Comparison of ENCODE assay signal across 22 cellular contexts in the genomic region with DNA sequence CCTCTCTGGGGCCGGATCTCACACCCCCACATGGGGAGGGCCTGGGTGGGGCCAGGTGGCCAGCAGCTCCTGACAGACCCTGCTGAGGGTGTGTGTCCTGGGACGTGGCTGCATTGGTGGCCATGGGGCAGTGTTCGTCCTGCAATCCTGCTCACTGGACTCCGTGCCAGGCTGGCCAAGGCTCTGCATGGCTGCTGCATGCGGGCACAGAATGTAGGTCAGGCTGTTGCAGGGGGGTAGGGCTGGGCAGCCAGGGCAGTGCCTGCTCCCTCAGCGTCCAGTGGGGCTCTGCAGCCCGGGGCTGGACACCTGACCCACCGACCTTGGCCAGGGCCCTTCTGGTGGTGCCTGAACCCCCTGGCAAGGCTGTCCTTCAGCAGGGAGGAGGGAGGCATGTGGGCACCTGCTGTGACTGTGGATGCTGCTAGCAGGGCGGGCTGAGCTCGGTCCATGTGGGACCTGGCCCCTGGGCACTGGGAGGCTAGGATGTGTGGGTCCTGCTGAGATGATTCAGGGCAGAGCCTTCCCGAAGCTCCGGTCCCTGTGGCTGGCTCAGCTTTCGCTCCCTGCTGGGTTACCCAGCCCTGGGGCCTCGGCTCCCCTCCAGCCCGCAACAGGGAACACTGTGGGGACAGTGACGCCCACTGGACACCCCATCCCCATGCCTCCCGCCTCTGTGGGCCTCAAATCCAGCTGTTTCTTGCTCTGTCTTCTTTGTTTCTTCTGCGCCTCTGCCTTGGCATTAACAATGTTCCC. TPM values are rescaled to one million over a fixed set of nuclear protein-coding genes. Genes with fewer than 3 reads are reported as not detected.
A peak's percentile ranks its signal among the peaks of the same experiment; 100 is the strongest.
DNase-seq lines count a peak whose midpoint lies in the region; FAIRE-seq and TF ChIP-seq lines count a peak whose summit lies in the region.
"Had no signal": no experiment of that assay in that cellular context is flagged by ENCODE, and none has a peak within 500 bp of the region (broad histone marks: within the 10 kb centered on the region; RNA-seq: fewer than 3 reads in every experiment).

No MANE protein-coding gene starts in this region.

- no peak overlapping the region for H4K5ac ChIP-seq in H1 (ENCODE audit: insufficient read length, low read depth, low read length)

- FAIRE-seq in H1 (lab: Jason Lieb, UNC): no peak
- FAIRE-seq: G401.6, GM12892, K562 had no signal

- TF ChIP-seq CTCF in HEK293 (tag by site-specific recombination; IDR thresholded peaks at IDR 0.05) (no peak), adrenal gland (IDR thresholded peaks at IDR 0.05) (no peak), H1 (IDR thresholded peaks at IDR 0.05; ENCODE audit: control extremely low read depth in 1 of 3, insufficient read depth in 1 of 3, low read depth in 1 of 3, low read length in 3 of 3) (no peak)

- intact Hi-C loops in adrenal gland (cut with DNase I): loop anchor here in 1 of 2 donors (5.0 kb wide), 1 partner anchor 71 kb away; a partner anchor contains a TSS

- no peaks in the 10 kb centered on the region for H4K20me1 ChIP-seq in H1 (replicated peaks in 1 of 2; ENCODE audit: control insufficient read depth in 1 of 2, insufficient read depth in 2 of 2, low read length in 2 of 2)

- H3K23ac ChIP-seq in H1 (ENCODE audit: insufficient read length): no peak overlapping the region

- POLR2A ChIA-PET in HEK293 (lab: Yijun Ruan, JAX): no interaction called here
- POLR2A ChIA-PET in H1 (lab: Charles Lee; ENCODE audit: partially characterized antibody): interaction anchor here (1.7 kb wide), 1 partner anchor 52 kb away, joined by 3 read pairs; no protein-coding TSS in a partner anchor
- POLR2A ChIA-PET in activated CD4-positive, alpha-beta T cell treated with anti-CD3 and anti-CD28 coated beads, Interleukin-2, amount 10 ng/mL, durations not matched to agents 7 days and 5 days (lab: Charles Lee): no interaction called here

- H3K9me3 Mint-ChIP-seq in activated CD4-positive, alpha-beta T cell treated with anti-CD3 and anti-CD28 coated beads, Interleukin-2, amount 10 ng/mL, durations not matched to agents 7 days and 5 days: no peaks in the 10 kb centered on the region
- H3K9me3 Mint-ChIP-seq: CD8-positive, alpha-beta T cell had no signal

- H3K4ac ChIP-seq in H1 (replicated peaks; ENCODE audit: insufficient read length, low read depth, low read length): no peak overlapping the region

- no peak overlapping the region for H3K27ac ChIP-seq in HEK293 (ENCODE audit: extremely low read depth, low read depth, low read length)
- no peak overlapping the region for H3K27ac ChIP-seq in adrenal gland
- no peak overlapping the region for H3K27ac ChIP-seq in H1 (ENCODE audit: low read depth, low read length)
- peak overlapping the region; percentile 86 for H3K27ac ChIP-seq in substantia nigra (ENCODE audit: low read depth, low read length, poor library complexity, severe bottlenecking)
- H3K27ac ChIP-seq: GM23248 had no signal

- H3K14ac ChIP-seq in H1 (ENCODE audit: insufficient read length): no peak overlapping the region

- TF ChIP-seq POLR2A in adrenal gland (IDR thresholded peaks at IDR 0.05) (no peak), H1 (IDR thresholded peaks at IDR 0.05; ENCODE audit: control extremely low read depth in 1 of 2, low read depth in 2 of 2, low read length in 2 of 2) (no peak)

- no peak for TF ChIP-seq EP300 in H1 (IDR thresholded peaks at IDR 0.05; ENCODE audit: borderline replicate concordance in 1 of 2, low read depth in 2 of 2, low read length in 2 of 2)

- CTCF ChIA-PET in HEK293 (lab: Yijun Ruan, JAX): no interaction called here
- CTCF ChIA-PET in H1 (lab: Charles Lee; ENCODE audit: partially characterized antibody): interaction anchor here (0.7 to 2.3 kb wide), 8 partner anchors 9 to 101 kb away, joined by 3 to 8 read pairs (median 5); no protein-coding TSS in a partner anchor
- CTCF ChIA-PET in activated CD4-positive, alpha-beta T cell treated with anti-CD3 and anti-CD28 coated beads, Interleukin-2, amount 10 ng/mL, durations not matched to agents 7 days and 5 days (lab: Charles Lee): interaction anchor here (0.8 to 0.9 kb wide), 2 partner anchors 10 to 266 kb away, joined by 3 read pairs; a partner anchor contains a TSS

- no peak overlapping the region for H2BK12ac ChIP-seq in H1 (ENCODE audit: low read depth, low read length)

- H4K91ac ChIP-seq in H1 (replicated peaks; ENCODE audit: insufficient read length, low read length): no peak overlapping the region

- H3K23me2 ChIP-seq in H1 (ENCODE audit: low read depth, low read length): no peaks in the 10 kb centered on the region

- H3K4me1 Mint-ChIP-seq in activated CD4-positive, alpha-beta T cell treated with anti-CD3 and anti-CD28 coated beads, Interleukin-2, amount 10 ng/mL, durations not matched to agents 7 days and 5 days: no peaks in the 10 kb centered on the region

- no peaks in the 10 kb centered on the region for H3K27me3 Mint-ChIP-seq in activated CD4-positive, alpha-beta T cell treated with anti-CD3 and anti-CD28 coated beads, Interleukin-2, amount 10 ng/mL, durations not matched to agents 7 days and 5 days

- no peak overlapping the region for H2BK20ac ChIP-seq in H1 (ENCODE audit: low read length)

- peak overlapping the region; percentile 79; the same call in 1 of the 2 replicates for H4K8ac ChIP-seq in H1 (ENCODE audit: extremely low read depth, insufficient read depth, low read length)

- no peak overlapping the region for H3K18ac ChIP-seq in H1 (ENCODE audit: extremely low read depth, low read length)

- no peaks in the 10 kb centered on the region for H3K79me1 ChIP-seq in H1 (ENCODE audit: low read depth, low read length)

- no peak overlapping the region; the same call in 1 of the 2 replicates for H2BK5ac ChIP-seq in H1 (ENCODE audit: low read depth, low read length)

- no peaks in the 10 kb centered on the region for H3K9me3 ChIP-seq in HEK293 (ENCODE audit: control insufficient read depth, insufficient read depth, low read depth, low read length)
- no peaks in the 10 kb centered on the region for H3K9me3 ChIP-seq in adrenal gland (replicated peaks in 1 of 3)
- H3K9me3 ChIP-seq in H1 (ENCODE audit: insufficient read depth in 2 of 2, low read depth in 1 of 2, low read length in 1 of 2): no peaks in the 10 kb centered on the region
- H3K9me3 ChIP-seq: HAP-1, MG63 had no signal

- no peak overlapping the region for H2BK15ac ChIP-seq in H1 (ENCODE audit: low read length)

- H3K4me2 ChIP-seq in H1 (ENCODE audit: insufficient read depth in 1 of 2, low read depth in 2 of 2, low read length in 2 of 2): no peak overlapping the region

- H3K4me3 Mint-ChIP-seq in activated CD4-positive, alpha-beta T cell treated with anti-CD3 and anti-CD28 coated beads, Interleukin-2, amount 10 ng/mL, durations not matched to agents 7 days and 5 days: no peak overlapping the region
- H3K4me3 Mint-ChIP-seq: CD8-positive, alpha-beta T cell had no signal

- H3K27me3 ChIP-seq in adrenal gland (peaks cover 29% of the 10 kb centered on the region), H1 (replicated peaks in 1 of 4; ENCODE audit: control insufficient read depth in 3 of 4, extremely low read depth in 1 of 4, insufficient read depth in 3 of 4, low read length in 3 of 4) (no peaks in the 10 kb centered on the region; a peak in 1 of 7 replicates)
- H3K27me3 ChIP-seq: MG63 had no signal

- H3K4me3 ChIP-seq in HEK293 (ENCODE audit: low read depth, low read length) (no peak overlapping the region), adrenal gland (no peak overlapping the region), H1 (ENCODE audit: extremely low read depth in 1 of 4, insufficient read depth in 2 of 4, low read depth in 3 of 4, low read length in 4 of 4) (no peak overlapping the region)
- H3K4me3 ChIP-seq: GM23248, HAP-1, K562, MG63 had no signal

- no peak overlapping the region for H2AK5ac ChIP-seq in H1 (ENCODE audit: low read depth, low read length)

- no peak overlapping the region for H3K56ac ChIP-seq in H1 (replicated peaks; ENCODE audit: insufficient read length, low read depth, low read length)

- no peak overlapping the region for H2AFZ ChIP-seq in H1 (ENCODE audit: low read length)
- H2AFZ ChIP-seq: GM23248 had no signal

- H3K36me3 ChIP-seq in HEK293 (ENCODE audit: control insufficient read depth in 2 of 2, insufficient read depth in 1 of 2, low read length in 2 of 2): no peaks in the 10 kb centered on the region
- no peaks in the 10 kb centered on the region for H3K36me3 ChIP-seq in adrenal gland (replicated peaks in 1 of 2)
- no peaks in the 10 kb centered on the region for H3K36me3 ChIP-seq in H1 (ENCODE audit: control insufficient read depth in 2 of 4, insufficient read depth in 4 of 4, low read length in 3 of 4)
- H3K36me3 ChIP-seq: HAP-1, MG63 had no signal

- no peak overlapping the region for H3K27ac Mint-ChIP-seq in activated CD4-positive, alpha-beta T cell treated with anti-CD3 and anti-CD28 coated beads, Interleukin-2, amount 10 ng/mL, durations not matched to agents 7 days and 5 days
- H3K27ac Mint-ChIP-seq: CD8-positive, alpha-beta T cell had no signal

- H3K79me2 ChIP-seq in H1 (ENCODE audit: control insufficient read depth in 1 of 2, insufficient read depth in 2 of 2, low read length in 2 of 2): no peaks in the 10 kb centered on the region

- H3K4me1 ChIP-seq in HEK293 (ENCODE audit: control insufficient read depth, insufficient read depth, low read length): no peaks in the 10 kb centered on the region
- H3K4me1 ChIP-seq in adrenal gland (replicated peaks in 1 of 2): peaks cover 7 to 25% of the 10 kb centered on the region in 2 donors
- no peaks in the 10 kb centered on the region for H3K4me1 ChIP-seq in H1 (replicated peaks in 1 of 4; ENCODE audit: control insufficient read depth in 3 of 4, insufficient read depth in 4 of 4, low read length in 3 of 4)
- H3K4me1 ChIP-seq: HAP-1 had no signal

- no peak overlapping the region; a peak in 2 of 7 replicates for H3K9ac ChIP-seq in H1 (replicated peaks in 1 of 4; ENCODE audit: extremely low read depth in 1 of 4, low read depth in 3 of 4, low read length in 3 of 4)
- H3K9ac ChIP-seq: GM23248 had no signal

- H2BK120ac ChIP-seq in H1 (replicated peaks; ENCODE audit: low read depth, low read length): no peak overlapping the region

- WGBS in adrenal gland, 4 donors: 57 to 71% (median 64%) methylated on average over 8 to 18 of the region's 18 CpGs
- 95% methylated on average over 15 of the region's 18 CpGs; no CpG with 5 or more reads in 1 of the 2 experiments for WGBS in H1 (ENCODE audit: extremely low coverage in 1 of 2, insufficient coverage in 1 of 2, insufficient read length in 1 of 2, insufficient replicate concordance in 2 of 2, low coverage in 1 of 2, low lambda C conversion rate in 2 of 2, missing lambda C conversion rate in 1 of 2), 2 experiments

- DNase-seq in adrenal gland (peak in 5 of 7 donors; percentile 40 to 79 (median 60)), H1 (ENCODE audit: low read depth in 1 of 2, low spot score in 2 of 2) (no peak), substantia nigra (lab: John Stamatoyannopoulos, UW) (peak in 8 of 49 donors; percentile 21 to 87 (median 36)), AG20443 (ENCODE audit: low spot score) (no peak)
- DNase-seq in activated CD4-positive, alpha-beta T cell treated with anti-CD3 and anti-CD28 coated beads, Interleukin-2, amount 10 ng/mL, durations not matched to agents 7 days and 5 days: no peak
- DNase-seq in activated CD4-positive, CD25-positive, alpha-beta regulatory T cell (lab: John Stamatoyannopoulos, UW): no peak
- DNase-seq: CD8-positive, alpha-beta T cell; GM23248; MG63; NCI-H1092; NCI-H1436; NCI-H187 treated with DMSO at 0.1 percent for 48 hours; NCI-H345; NCI-H774; NK-92 treated with Interleukin-12 subunit alpha and Interleukin-12 subunit beta, amount 100 ng/mL, for 24 hours had no signal

- H3K36me3 Mint-ChIP-seq in activated CD4-positive, alpha-beta T cell treated with anti-CD3 and anti-CD28 coated beads, Interleukin-2, amount 10 ng/mL, durations not matched to agents 7 days and 5 days (ENCODE audit: low read depth): no peaks in the 10 kb centered on the region
- H3K36me3 Mint-ChIP-seq: CD8-positive, alpha-beta T cell had no signal

- TF ChIP-seq RAD21 in H1 (IDR thresholded peaks at IDR 0.05 in 1 of 2, conservative IDR thresholded peaks at IDR 0.05 in 1 of 2; ENCODE audit: low read depth in 2 of 2, low read length in 2 of 2): no peak

RNA-seq across cellular contexts. Expression of a gene that starts 14.9 kb away (rescaled TPM):
- 1 to 10 TPM in 5 of 8 donors, under 1 TPM in 2, not detected in 1; 0.65 to 6.1 (median 2.0) TPM for total RNA-seq in adrenal gland
- polyA plus RNA-seq in adrenal gland (10 to 100 TPM in 2 of 3 donors, 1 to 10 TPM in 1; 2.4 to 66.3 (median 11.4) TPM), H1 (2011; rRNA removed) (0.14 TPM in 2 replicates)
- 0.19 TPM in 2 replicates for total RNA-seq in H1 (2021; fragmentation: NEBNext Ultra II Directional; extraction: Animal tissue kit (Norgen Biotek cat#: 25700))
- polyA plus RNA-seq in H1 (2011; cell fraction: cytosol; rRNA removed): 0.12 TPM
- polyA plus RNA-seq in H1 (2011; cell fraction: nucleus; rRNA removed): 0.54 TPM
- polyA plus RNA-seq in H1 (2012, experiment 1 of 2): 0.06 to 0.16 TPM (median 0.14 TPM) in 4 replicates
- 0.07 TPM for polyA plus RNA-seq in H1 (2012, experiment 2 of 2)
- polyA plus RNA-seq in H1 (2013, experiment 1 of 2): 0.10 TPM
- polyA plus RNA-seq in H1 (2013, experiment 2 of 2): 0.07 TPM
- 0.05 and 0.16 TPM in 2 replicates for polyA minus RNA-seq in H1 (2011; rRNA and poly(A)+ RNA removed)
- polyA minus RNA-seq in H1 (2011; cell fraction: cytosol; rRNA and poly(A)+ RNA removed): not detected
- 0.30 TPM for polyA minus RNA-seq in H1 (2011; cell fraction: nucleus; rRNA and poly(A)+ RNA removed)
- 10 to 100 TPM; 16.7 to 21.1 TPM for total RNA-seq in activated CD4-positive, alpha-beta T cell treated with anti-CD3 and anti-CD28 coated beads, Interleukin-2, amount 10 ng/mL, durations not matched to agents 7 days and 5 days
- total RNA-seq: A673, GM23248, LHCN-M2 had no signal
- polyA plus RNA-seq: GM23248, K562 had no signal

RNA-seq across cellular contexts. Expression of a gene that starts 48.8 kb away (rescaled TPM):
- total RNA-seq in adrenal gland: 10 to 100 TPM; 32.4 to 81.5 (median 44.4) TPM
- 10 to 100 TPM; 25.3 to 53.8 (median 43.8) TPM for polyA plus RNA-seq in adrenal gland
- total RNA-seq in H1 (2021; fragmentation: NEBNext Ultra II Directional; extraction: Animal tissue kit (Norgen Biotek cat#: 25700)): 24.3 and 24.7 TPM in 2 replicates
- 26.9 and 37.3 TPM in 2 replicates for polyA plus RNA-seq in H1 (2011; rRNA removed)
- 29.9 TPM for polyA plus RNA-seq in H1 (2011; cell fraction: cytosol; rRNA removed)
- polyA plus RNA-seq in H1 (2011; cell fraction: nucleus; rRNA removed): 42.6 TPM
- polyA plus RNA-seq in H1 (2012, experiment 1 of 2): 16.5 to 25.6 TPM (median 24.1 TPM) in 4 replicates
- polyA plus RNA-seq in H1 (2012, experiment 2 of 2): 26.0 TPM
- 13.3 TPM for polyA plus RNA-seq in H1 (2013, experiment 1 of 2)
- polyA plus RNA-seq in H1 (2013, experiment 2 of 2): 13.7 TPM
- 10.7 and 13.6 TPM in 2 replicates for polyA minus RNA-seq in H1 (2011; rRNA and poly(A)+ RNA removed)
- polyA minus RNA-seq in H1 (2011; cell fraction: cytosol; rRNA and poly(A)+ RNA removed): 19.8 TPM
- polyA minus RNA-seq in H1 (2011; cell fraction: nucleus; rRNA and poly(A)+ RNA removed): 22.3 TPM
- 10 to 100 TPM in 1 of 2 experiments, 1 to 10 TPM in 1; 9.2 to 10.3 TPM for total RNA-seq in activated CD4-positive, alpha-beta T cell treated with anti-CD3 and anti-CD28 coated beads, Interleukin-2, amount 10 ng/mL, durations not matched to agents 7 days and 5 days

Comparison
In these comparisons a context has a peak if more than half of its experiments do, and no peak if none do; other contexts are left out.
1. DNase-seq: peak in adrenal gland (5 of 7); none in H1 (0 of 2), AG20443 (single experiment), activated CD4-positive, alpha-beta T cell treated with anti-CD3 and anti-CD28 coated beads, Interleukin-2, amount 10 ng/mL, durations not matched to agents 7 days and 5 days (single experiment) and activated CD4-positive, CD25-positive, alpha-beta regulatory T cell (0 of 4).